1 cellular context compared by ENCODE assay signal in genomic region chr4:4284827-4285618, GRCh38.
TF ChIP-seq lines count a peak whose summit lies in the region.

No MANE protein-coding gene starts in this region.

TF ChIP-seq in HCT116, 20 proteins besides CTCF, POLR2A, EP300 and RAD21 (continued from another document):
- TF ChIP-seq REST (IDR thresholded peaks at IDR 0.05; ENCODE audit: low read depth) (no peak), SRF (IDR thresholded peaks at IDR 0.05; ENCODE audit: low read depth) (no peak), CEBPB (IDR thresholded peaks at IDR 0.05; ENCODE audit: low read depth) (no peak), SP1 (IDR thresholded peaks at IDR 0.05; ENCODE audit: low read depth) (no peak), YY1 (IDR thresholded peaks at IDR 0.05; ENCODE audit: extremely low read depth, insufficient replicate concordance, low read depth, low read length) (no peak), TCF7L2 (IDR thresholded peaks at IDR 0.05; ENCODE audit: borderline replicate concordance, extremely low read depth, insufficient read depth, insufficient read length) (no peak), CBX3 (IDR thresholded peaks at IDR 0.05; ENCODE audit: low read depth) (no peak), ATF3 (IDR thresholded peaks at IDR 0.05) (no peak), EZH2 (IDR thresholded peaks at IDR 0.05) (no peak), ELF1 (IDR thresholded peaks at IDR 0.05; ENCODE audit: borderline replicate concordance, low read depth) (no peak)
